Comparison of ENCODE assay signal across 8 cellular contexts in genomic region chr6:107459283-107460073, GRCh38. TPM values are rescaled to one million over a fixed set of nuclear protein-coding genes. Genes with fewer than 3 reads are reported as not detected.
DNase-seq lines count a peak whose midpoint lies in the region; ATAC-seq and TF ChIP-seq lines count a peak whose summit lies in the region.

Gene PDSS2 (minus strand): TSS chr6:107459564. CDS start chr6:107459285, 279 bp downstream.

- intact Hi-C loops in dendritic cell treated with granulocyte-macrophage colony-stimulating factor and Interleukin-4, amounts not matched to agents 40 ng/mL and 50 ng/mL, for 4 days (cut with micrococcal nuclease): loop anchor here (2.0 kb wide), 1 partner anchor 211 kb away; no protein-coding TSS in a partner anchor
- intact Hi-C loops in left lung (cut with DNase I): no loop called here

- H3K4me1 ChIP-seq in left lung: peaks cover 0 to 12% of the 10 kb centered on the region in 2 donors

- no peaks in the 10 kb centered on the region for H3K36me3 ChIP-seq in left lung

- H3K9me3 Mint-ChIP-seq in dendritic cell treated with granulocyte-macrophage colony-stimulating factor and Interleukin-4, amounts not matched to agents 40 ng/mL and 50 ng/mL, for 4 days: no peaks in the 10 kb centered on the region

- H3K4me3 Mint-ChIP-seq in dendritic cell treated with granulocyte-macrophage colony-stimulating factor and Interleukin-4, amounts not matched to agents 40 ng/mL and 50 ng/mL, for 4 days: peak within 1 kb of the TSS; percentile 96

- H3K27ac Mint-ChIP-seq in dendritic cell treated with granulocyte-macrophage colony-stimulating factor and Interleukin-4, amounts not matched to agents 40 ng/mL and 50 ng/mL, for 4 days: peak within 1 kb of the TSS; percentile 99

- H3K36me3 Mint-ChIP-seq in dendritic cell treated with granulocyte-macrophage colony-stimulating factor and Interleukin-4, amounts not matched to agents 40 ng/mL and 50 ng/mL, for 4 days (ENCODE audit: low read depth): peaks cover 12% of the 10 kb centered on the region

- no peaks in the 10 kb centered on the region for H3K27me3 ChIP-seq in left lung

- ATAC-seq in GM19372 (IDR thresholded peaks at IDR 0.05; ENCODE audit: low read depth, unreplicated experiment) (peak; percentile 85), HG03558 (IDR thresholded peaks at IDR 0.05; ENCODE audit: extremely low read depth, unreplicated experiment) (peak; percentile 75), left lung (peak; percentile 99)

- H3K4me3 ChIP-seq in left lung: peak within 1 kb of the TSS; percentile 86 to 93

- H3K9me3 ChIP-seq in left lung: no peaks in the 10 kb centered on the region

- TF ChIP-seq CTCF in left lung (IDR thresholded peaks at IDR 0.05): no peak

- H3K4me1 Mint-ChIP-seq in dendritic cell treated with granulocyte-macrophage colony-stimulating factor and Interleukin-4, amounts not matched to agents 40 ng/mL and 50 ng/mL, for 4 days (ENCODE audit: low read depth): peaks cover 28% of the 10 kb centered on the region

- DNase-seq in CD1c-positive myeloid dendritic cell (ENCODE audit: extremely low spot score): peak; percentile 99
- peak; percentile 99 for DNase-seq in NCI-H748 (lab: John Stamatoyannopoulos, UW; ENCODE audit: unreplicated experiment)
- DNase-seq in activated CD4-positive, alpha-beta T cell treated with anti-CD3 and anti-CD28 coated beads, Interleukin-2, amount 50 U/mL, for 1 hour: peak; percentile 97
- peak; percentile 99 for DNase-seq in left lung
- DNase-seq in stimulated activated CD4-positive, alpha-beta T cell treated with anti-CD3 and anti-CD28 coated beads, Interleukin-2, amount 100 ng/mL, for 48 hours: peak; percentile 94 to 98

- H3K27me3 Mint-ChIP-seq in dendritic cell treated with granulocyte-macrophage colony-stimulating factor and Interleukin-4, amounts not matched to agents 40 ng/mL and 50 ng/mL, for 4 days: peaks cover 1% of the 10 kb centered on the region

- H3K27ac ChIP-seq in left lung: peak within 1 kb of the TSS; percentile 90 to 97

RNA-seq across cellular contexts. Expression of gene PDSS2, which starts in this region (rescaled TPM):
- 10 to 100 TPM; 19.2 to 20.6 TPM for total RNA-seq in left lung

Comparison
In these comparisons a context has a peak if more than half of its experiments do, and no peak if none do; other contexts are left out.
1. Peak in every context shown above with its lines: DNase-seq, ATAC-seq, H3K4me3 ChIP-seq and H3K27ac ChIP-seq.